ENCODE assay signal across 20 cellular contexts in genomic region chr11:59349657-59350056, GRCh38. TPM values are rescaled to one million over a fixed set of nuclear protein-coding genes. Genes with fewer than 3 reads are reported as not detected.
"Had no signal": no experiment of that assay in that cellular context is flagged by ENCODE, and none has a peak within 500 bp of the region (broad histone marks: within the 10 kb centered on the region; RNA-seq: fewer than 3 reads in every experiment).

No MANE protein-coding gene starts in this region.

RNA-seq across cellular contexts. Expression of gene OR5AN1, which starts 9.0 kb away (rescaled TPM):
- total RNA-seq: kidney, left colon, left ventricle myocardium inferior, lower leg skin, mesothelial cell of epicardium, natural killer cell, occipital lobe, osteocyte, posterior vena cava, psoas muscle, skeletal muscle tissue, smooth muscle cell, thyroid gland, transverse colon, upper lobe of left lung, urinary bladder, vagina had no signal
- polyA plus RNA-seq: immature natural killer cell, lung, psoas muscle, smooth muscle cell, stomach, urinary bladder had no signal
